15 cellular contexts compared by ENCODE assay signal in genomic region chr15:78093242-78094020, GRCh38. TPM values are rescaled to one million over a fixed set of nuclear protein-coding genes. Genes with fewer than 3 reads are reported as not detected.
DNase-seq lines count a peak whose midpoint lies in the region; ATAC-seq and TF ChIP-seq lines count a peak whose summit lies in the region.
"Had no signal": no experiment of that assay in that cellular context is flagged by ENCODE, and none has a peak within 500 bp of the region (broad histone marks: within the 10 kb centered on the region; RNA-seq: fewer than 3 reads in every experiment).

No MANE protein-coding gene starts in this region.

- H3K27ac ChIP-seq in RWPE2 (ENCODE audit: poor library complexity, severe bottlenecking), result no peak overlapping the region
- no peak overlapping the region for H3K27ac ChIP-seq in osteoblast (ENCODE audit: low read depth, low read length)

- H3K36me3 ChIP-seq in RWPE2 (ENCODE audit: low read depth), result no peaks in the 10 kb centered on the region
- H3K36me3 ChIP-seq in osteoblast (ENCODE audit: insufficient read depth, low read length), result no peaks in the 10 kb centered on the region
- H3K36me3 ChIP-seq: colonic mucosa had no signal

- intact Hi-C loops in activated T-helper 2 cell treated with anti-CD3 and anti-CD28 coated beads, Interferon-gamma antibody, Interleukin-2, Interleukin-4, amounts not matched to agents 10 μg/mL and 5 μg/mL and 100 μg/mL, durations not matched to agents 14 hours and 24 hours and 36 hours (cut with micrococcal nuclease), result no loop called here

- TF ChIP-seq CTCF in RWPE2 (IDR thresholded peaks at IDR 0.05; ENCODE audit: poor library complexity, severe bottlenecking) (no peak), fibroblast of the aortic adventitia (IDR thresholded peaks at IDR 0.05; ENCODE audit: insufficient read depth, low read length) (no peak), osteoblast (IDR thresholded peaks at IDR 0.05; ENCODE audit: extremely low read depth, low read depth, low read length) (no peak), type B pancreatic cell (conservative IDR thresholded peaks at IDR 0.05) (no peak)

- H3K27ac Mint-ChIP-seq in activated T-helper 2 cell treated with anti-CD3 and anti-CD28 coated beads, Interferon-gamma antibody, Interleukin-2, Interleukin-4, amounts not matched to agents 10 μg/mL and 5 μg/mL and 100 μg/mL, durations not matched to agents 14 hours and 24 hours and 36 hours, result no peak overlapping the region
- H3K27ac Mint-ChIP-seq in type B pancreatic cell, result no peak overlapping the region
- H3K27ac Mint-ChIP-seq: activated T-helper 1 cell treated with anti-CD3 and anti-CD28 coated beads, Interleukin-12 subunit alpha, Interleukin-12 subunit beta, Interleukin-2, Interleukin-4 antibody, amounts not matched to agents 30 ng/mL and 10 ng/mL and 1 ng/mL, durations not matched to agents 14 hours and 24 hours and 36 hours; stimulated activated naive B cell treated with anti-CD40 and anti-IgM and Interleukin-4, amounts not matched to agents 10 μg/mL and 1 μg/mL and 100 μg/mL, for 72 hours had no signal

- H3K4me2 ChIP-seq in osteoblast (ENCODE audit: insufficient read depth, low read length), result peak overlapping the region; percentile 14

- no peaks in the 10 kb centered on the region for H4K20me1 ChIP-seq in osteoblast (ENCODE audit: insufficient read depth, low read length)

- no peak overlapping the region for H3K4me3 Mint-ChIP-seq in activated T-helper 2 cell treated with anti-CD3 and anti-CD28 coated beads, Interferon-gamma antibody, Interleukin-2, Interleukin-4, amounts not matched to agents 10 μg/mL and 5 μg/mL and 100 μg/mL, durations not matched to agents 14 hours and 24 hours and 36 hours (ENCODE audit: low read depth)
- H3K4me3 Mint-ChIP-seq in type B pancreatic cell, result no peak overlapping the region
- H3K4me3 Mint-ChIP-seq: activated T-helper 1 cell treated with anti-CD3 and anti-CD28 coated beads, Interleukin-12 subunit alpha, Interleukin-12 subunit beta, Interleukin-2, Interleukin-4 antibody, amounts not matched to agents 30 ng/mL and 10 ng/mL and 1 ng/mL, durations not matched to agents 14 hours and 24 hours and 36 hours; stimulated activated naive B cell treated with anti-CD40 and anti-IgM and Interleukin-4, amounts not matched to agents 10 μg/mL and 1 μg/mL and 100 μg/mL, for 72 hours had no signal

- H3K27me3 ChIP-seq in RWPE2 (ENCODE audit: insufficient read depth, poor library complexity, severe bottlenecking), result no peaks in the 10 kb centered on the region
- H3K27me3 ChIP-seq in osteoblast (ENCODE audit: insufficient read depth, low read length), result peaks cover 12% of the 10 kb centered on the region
- H3K27me3 ChIP-seq: colonic mucosa had no signal

- no peaks in the 10 kb centered on the region for H3K79me2 ChIP-seq in osteoblast (ENCODE audit: insufficient read depth, low read length)

- no peaks in the 10 kb centered on the region for H3K27me3 Mint-ChIP-seq in activated T-helper 2 cell treated with anti-CD3 and anti-CD28 coated beads, Interferon-gamma antibody, Interleukin-2, Interleukin-4, amounts not matched to agents 10 μg/mL and 5 μg/mL and 100 μg/mL, durations not matched to agents 14 hours and 24 hours and 36 hours (ENCODE audit: low read depth)
- peaks cover 5% of the 10 kb centered on the region for H3K27me3 Mint-ChIP-seq in type B pancreatic cell
- H3K27me3 Mint-ChIP-seq: stimulated activated naive B cell treated with anti-CD40 and anti-IgM and Interleukin-4, amounts not matched to agents 10 μg/mL and 1 μg/mL and 100 μg/mL, for 72 hours had no signal

- H3K9me3 ChIP-seq in RWPE2 (ENCODE audit: severe bottlenecking) (no peaks in the 10 kb centered on the region), osteoblast (ENCODE audit: low read depth, low read length) (no peaks in the 10 kb centered on the region)
- H3K9me3 ChIP-seq: colonic mucosa had no signal

- H3K4me3 ChIP-seq in RWPE2 (ENCODE audit: severe bottlenecking) (no peak overlapping the region), fibroblast of the aortic adventitia (ENCODE audit: low read depth, low read length) (no peak overlapping the region), osteoblast (ENCODE audit: insufficient read depth, low read length) (no peak overlapping the region)
- H3K4me3 ChIP-seq: colonic mucosa had no signal

- peak; percentile 56 for DNase-seq in Daoy (ENCODE audit: low read depth)
- peak; percentile 55 for DNase-seq in RWPE2 (ENCODE audit: low spot score)
- peak; percentile 93 for DNase-seq in fibroblast of the aortic adventitia (ENCODE audit: low read depth)
- DNase-seq in osteoblast (ENCODE audit: insufficient read length, low spot score, missing footprints), result peak; percentile 91
- DNase-seq in activated gamma-delta T cell treated with Interleukin-2 at 50 U/mL for 16 hours, result no peak
- DNase-seq in T1000 (lab: John Stamatoyannopoulos, UW), result no peak
- no peak for DNase-seq in activated T-helper 2 cell treated with anti-CD3 and anti-CD28 coated beads, Interferon-gamma antibody, Interleukin-2, Interleukin-4, amounts not matched to agents 10 μg/mL and 5 μg/mL and 100 μg/mL, durations not matched to agents 14 hours and 24 hours and 36 hours (ENCODE audit: low spot score)
- no peak for DNase-seq in type B pancreatic cell (ENCODE audit: extremely low spot score, unreplicated experiment)
- DNase-seq: colonic mucosa; hippocampal formation; naive B cell; NCI-H2107; OCI-M1; stimulated activated naive B cell treated with anti-CD40 and anti-IgM and Interleukin-4, amounts not matched to agents 10 μg/mL and 1 μg/mL and 100 μg/mL, for 72 hours had no signal

- no peaks in the 10 kb centered on the region for H3K9me3 Mint-ChIP-seq in activated T-helper 2 cell treated with anti-CD3 and anti-CD28 coated beads, Interferon-gamma antibody, Interleukin-2, Interleukin-4, amounts not matched to agents 10 μg/mL and 5 μg/mL and 100 μg/mL, durations not matched to agents 14 hours and 24 hours and 36 hours
- H3K9me3 Mint-ChIP-seq in type B pancreatic cell, result no peaks in the 10 kb centered on the region
- H3K9me3 Mint-ChIP-seq: activated T-helper 1 cell treated with anti-CD3 and anti-CD28 coated beads, Interleukin-12 subunit alpha, Interleukin-12 subunit beta, Interleukin-2, Interleukin-4 antibody, amounts not matched to agents 30 ng/mL and 10 ng/mL and 1 ng/mL, durations not matched to agents 14 hours and 24 hours and 36 hours; naive B cell; stimulated activated naive B cell treated with anti-CD40 and anti-IgM and Interleukin-4, amounts not matched to agents 10 μg/mL and 1 μg/mL and 100 μg/mL, for 72 hours had no signal

- no peak overlapping the region for H2AFZ ChIP-seq in osteoblast (ENCODE audit: low read length)

- no peaks in the 10 kb centered on the region for H3K36me3 Mint-ChIP-seq in activated T-helper 2 cell treated with anti-CD3 and anti-CD28 coated beads, Interferon-gamma antibody, Interleukin-2, Interleukin-4, amounts not matched to agents 10 μg/mL and 5 μg/mL and 100 μg/mL, durations not matched to agents 14 hours and 24 hours and 36 hours (ENCODE audit: low read depth)
- no peaks in the 10 kb centered on the region for H3K36me3 Mint-ChIP-seq in type B pancreatic cell
- H3K36me3 Mint-ChIP-seq: naive B cell; stimulated activated naive B cell treated with anti-CD40 and anti-IgM and Interleukin-4, amounts not matched to agents 10 μg/mL and 1 μg/mL and 100 μg/mL, for 72 hours had no signal

- peaks cover 21% of the 10 kb centered on the region for H3K4me1 Mint-ChIP-seq in activated T-helper 2 cell treated with anti-CD3 and anti-CD28 coated beads, Interferon-gamma antibody, Interleukin-2, Interleukin-4, amounts not matched to agents 10 μg/mL and 5 μg/mL and 100 μg/mL, durations not matched to agents 14 hours and 24 hours and 36 hours (ENCODE audit: low read depth)
- H3K4me1 Mint-ChIP-seq in type B pancreatic cell (ENCODE audit: unreplicated experiment), result peaks cover 4% of the 10 kb centered on the region

- H3K4me1 ChIP-seq in RWPE2 (ENCODE audit: insufficient read depth, poor library complexity, severe bottlenecking) (no peaks in the 10 kb centered on the region), osteoblast (ENCODE audit: insufficient read depth, low read length) (peaks cover 11% of the 10 kb centered on the region)

- peak; percentile 31; the same call in 1 of the 3 replicates for ATAC-seq in RWPE2 (ENCODE audit: low read depth)
- ATAC-seq: stimulated activated naive B cell treated with anti-CD40 and anti-IgM and Interleukin-4, amounts not matched to agents 10 μg/mL and 1 μg/mL and 100 μg/mL, for 72 hours had no signal

RNA-seq across cellular contexts. Expression of gene SH2D7, which starts 1.1 kb away (rescaled TPM):
- not detected in 2 replicates for total RNA-seq in Daoy (2014; rRNA removed; shearing (Covaris generic))
- not detected in 2 replicates for total RNA-seq in fibroblast of the aortic adventitia (ENCODE audit: low replicate concordance)
- not detected in 2 replicates for total RNA-seq in osteoblast
- total RNA-seq in activated T-helper 2 cell treated with anti-CD3 and anti-CD28 coated beads, Interferon-gamma antibody, Interleukin-2, Interleukin-4, amounts not matched to agents 10 μg/mL and 5 μg/mL and 100 μg/mL, durations not matched to agents 14 hours and 24 hours and 36 hours, result not detected in 2 replicates
- total RNA-seq in type B pancreatic cell (ENCODE audit: low replicate concordance), result not detected in 2 replicates
- total RNA-seq: activated T-helper 1 cell treated with anti-CD3 and anti-CD28 coated beads, Interleukin-12 subunit alpha, Interleukin-12 subunit beta, Interleukin-2, Interleukin-4 antibody, amounts not matched to agents 30 ng/mL and 10 ng/mL and 1 ng/mL, durations not matched to agents 14 hours and 24 hours and 36 hours had no signal

RNA-seq across cellular contexts. Expression of gene TBC1D2B, which starts 15.9 kb away (rescaled TPM):
- 8.2 and 8.7 TPM in 2 replicates for total RNA-seq in Daoy (2014; rRNA removed; shearing (Covaris generic))
- total RNA-seq in fibroblast of the aortic adventitia (ENCODE audit: low replicate concordance), result 28.9 and 51.5 TPM in 2 replicates
- 57.8 and 58.3 TPM in 2 replicates for total RNA-seq in osteoblast
- total RNA-seq in activated T-helper 2 cell treated with anti-CD3 and anti-CD28 coated beads, Interferon-gamma antibody, Interleukin-2, Interleukin-4, amounts not matched to agents 10 μg/mL and 5 μg/mL and 100 μg/mL, durations not matched to agents 14 hours and 24 hours and 36 hours, result 55.0 and 63.5 TPM in 2 replicates
- 17.4 and 22.1 TPM in 2 replicates for total RNA-seq in type B pancreatic cell (ENCODE audit: low replicate concordance)

RNA-seq across cellular contexts. Expression of gene CIB2, which starts 37.8 kb away (rescaled TPM):
- 2.0 and 6.7 TPM in 2 replicates for total RNA-seq in Daoy (2014; rRNA removed; shearing (Covaris generic))
- total RNA-seq in fibroblast of the aortic adventitia (ENCODE audit: low replicate concordance) (2.3 and 4.3 TPM in 2 replicates), osteoblast (1.5 and 2.2 TPM in 2 replicates), type B pancreatic cell (ENCODE audit: low replicate concordance) (15.7 and 20.1 TPM in 2 replicates)
- 1.8 and 2.2 TPM in 2 replicates for total RNA-seq in activated T-helper 2 cell treated with anti-CD3 and anti-CD28 coated beads, Interferon-gamma antibody, Interleukin-2, Interleukin-4, amounts not matched to agents 10 μg/mL and 5 μg/mL and 100 μg/mL, durations not matched to agents 14 hours and 24 hours and 36 hours

RNA-seq across cellular contexts. Expression of gene IDH3A, which starts 55.7 kb away (rescaled TPM):
- total RNA-seq in Daoy (2014; rRNA removed; shearing (Covaris generic)), result 56.3 and 74.2 TPM in 2 replicates
- total RNA-seq in fibroblast of the aortic adventitia (ENCODE audit: low replicate concordance) (53.8 and 60.8 TPM in 2 replicates), osteoblast (29.5 and 30.4 TPM in 2 replicates), type B pancreatic cell (ENCODE audit: low replicate concordance) (66.5 and 93.6 TPM in 2 replicates)
- total RNA-seq in activated T-helper 2 cell treated with anti-CD3 and anti-CD28 coated beads, Interferon-gamma antibody, Interleukin-2, Interleukin-4, amounts not matched to agents 10 μg/mL and 5 μg/mL and 100 μg/mL, durations not matched to agents 14 hours and 24 hours and 36 hours, result 132 and 152 TPM in 2 replicates

Comparison
In these comparisons a context has a peak if more than half of its experiments do, and no peak if none do; other contexts are left out.
1. DNase-seq: peak in Daoy (single experiment), RWPE2 (single experiment), fibroblast of the aortic adventitia (single experiment) and osteoblast (single experiment); none in activated gamma-delta T cell treated with Interleukin-2 at 50 U/mL for 16 hours (single experiment), T1000 (single experiment), activated T-helper 2 cell treated with anti-CD3 and anti-CD28 coated beads, Interferon-gamma antibody, Interleukin-2, Interleukin-4, amounts not matched to agents 10 μg/mL and 5 μg/mL and 100 μg/mL, durations not matched to agents 14 hours and 24 hours and 36 hours (single experiment) and type B pancreatic cell (single experiment).